Comparison of ENCODE assay signal across 1 cellular context in the genomic region with DNA sequence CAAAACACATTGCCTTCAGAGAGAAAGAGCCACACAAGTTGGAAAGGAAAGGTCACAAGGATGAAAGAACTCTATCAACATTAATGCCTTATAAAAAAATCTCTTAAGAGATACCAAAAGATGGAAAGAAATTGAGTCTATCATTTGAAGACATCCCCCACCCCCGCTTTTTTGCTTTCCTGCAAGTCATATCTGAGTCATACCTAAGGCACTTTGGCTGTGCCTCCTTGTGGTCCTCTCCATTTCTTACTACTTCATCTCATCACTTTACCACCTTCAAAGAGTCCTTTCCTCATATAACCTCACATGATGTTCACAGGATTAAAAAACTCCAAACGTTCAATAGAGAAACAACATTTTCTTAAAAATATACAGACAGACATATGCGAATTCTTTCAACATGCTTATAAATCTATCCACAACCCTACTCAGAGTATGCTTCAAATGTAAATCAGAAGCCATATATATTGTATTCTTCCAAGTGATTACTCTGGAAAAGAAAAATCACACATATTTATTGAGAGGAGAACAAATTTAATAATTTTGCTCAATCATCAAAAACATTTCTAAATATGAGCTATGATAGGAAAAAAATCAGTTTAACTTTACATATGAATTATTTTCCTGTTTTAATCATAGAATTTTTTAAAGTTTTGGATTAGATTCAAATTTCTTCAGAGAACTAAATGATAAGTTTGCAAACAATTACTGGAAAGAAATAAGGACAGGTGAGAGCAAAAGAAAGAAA.
TF ChIP-seq lines count a peak whose summit lies in the region.

No MANE protein-coding gene starts in this region.

TF ChIP-seq in SK-N-SH, 30 proteins besides CTCF, POLR2A, EP300 and RAD21 (continued from another document):
- TF ChIP-seq, protein P1, sequence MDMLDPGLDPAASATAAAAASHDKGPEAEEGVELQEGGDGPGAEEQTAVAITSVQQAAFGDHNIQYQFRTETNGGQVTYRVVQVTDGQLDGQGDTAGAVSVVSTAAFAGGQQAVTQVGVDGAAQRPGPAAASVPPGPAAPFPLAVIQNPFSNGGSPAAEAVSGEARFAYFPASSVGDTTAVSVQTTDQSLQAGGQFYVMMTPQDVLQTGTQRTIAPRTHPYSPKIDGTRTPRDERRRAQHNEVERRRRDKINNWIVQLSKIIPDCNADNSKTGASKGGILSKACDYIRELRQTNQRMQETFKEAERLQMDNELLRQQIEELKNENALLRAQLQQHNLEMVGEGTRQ (IDR thresholded peaks at IDR 0.05; ENCODE audit: borderline replicate concordance, low read depth, low read length) = no peak
- TF ChIP-seq MXI1 (IDR thresholded peaks at IDR 0.05; ENCODE audit: low read depth, low read length) = no peak
- no peak for TF ChIP-seq SMC3 (IDR thresholded peaks at IDR 0.05; ENCODE audit: low read depth, low read length)
- TF ChIP-seq SIN3A (IDR thresholded peaks at IDR 0.05; ENCODE audit: borderline replicate concordance, low read depth, low read length) = no peak
- TF ChIP-seq YY1 (IDR thresholded peaks at IDR 0.05; ENCODE audit: low read depth) = no peak
- TF ChIP-seq NRF1 (IDR thresholded peaks at IDR 0.05; ENCODE audit: low read depth, low read length) = no peak
